ENCODE assay signal across 1 cellular context in the genomic region with DNA sequence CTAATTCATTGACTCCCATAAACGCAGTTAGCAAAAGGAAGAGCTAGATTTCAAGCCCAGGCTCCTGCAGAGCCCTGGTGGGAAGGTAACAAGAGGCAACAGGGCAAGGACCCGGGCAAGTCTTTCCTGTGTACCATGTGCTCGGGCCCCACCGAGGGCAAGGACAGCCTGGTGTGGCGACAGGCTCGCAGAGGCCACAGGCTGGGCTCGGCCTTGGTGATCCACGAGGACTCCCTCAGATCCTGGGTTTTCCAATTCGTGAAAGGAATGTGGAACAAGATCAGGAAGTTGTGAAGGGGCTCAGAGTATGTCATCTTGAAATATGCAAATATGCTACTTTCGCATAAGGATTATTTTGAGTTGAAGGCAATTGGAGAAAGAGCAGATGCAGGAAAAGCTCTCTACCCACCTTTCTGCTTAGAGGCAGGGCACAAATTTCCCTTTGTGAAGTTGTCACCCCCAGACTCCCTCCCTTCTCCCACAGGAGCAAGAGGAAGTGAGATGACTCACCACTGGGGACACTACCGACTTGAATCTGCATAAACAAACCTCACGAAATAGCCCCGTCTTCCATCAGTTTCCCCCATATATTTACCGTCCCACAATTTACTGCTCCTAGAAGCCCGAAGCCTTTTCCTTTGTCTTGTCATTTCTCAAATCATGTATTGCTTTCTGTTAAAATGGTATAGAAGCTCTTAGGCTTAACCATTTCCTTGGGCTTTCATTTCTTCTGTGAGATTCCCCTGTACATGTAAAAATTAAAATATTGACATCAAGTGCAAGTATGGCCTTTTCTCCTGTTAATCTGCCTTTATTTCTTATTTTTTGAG.
A peak's percentile ranks its signal among the peaks of the same experiment; 100 is the strongest.
TF ChIP-seq lines count a peak whose summit lies in the region.

No MANE protein-coding gene starts in this region.

TF ChIP-seq in K562, 482 proteins besides CTCF, POLR2A, EP300 and RAD21 (continued from another document and continues in another):
- TF ChIP-seq, protein P1, sequence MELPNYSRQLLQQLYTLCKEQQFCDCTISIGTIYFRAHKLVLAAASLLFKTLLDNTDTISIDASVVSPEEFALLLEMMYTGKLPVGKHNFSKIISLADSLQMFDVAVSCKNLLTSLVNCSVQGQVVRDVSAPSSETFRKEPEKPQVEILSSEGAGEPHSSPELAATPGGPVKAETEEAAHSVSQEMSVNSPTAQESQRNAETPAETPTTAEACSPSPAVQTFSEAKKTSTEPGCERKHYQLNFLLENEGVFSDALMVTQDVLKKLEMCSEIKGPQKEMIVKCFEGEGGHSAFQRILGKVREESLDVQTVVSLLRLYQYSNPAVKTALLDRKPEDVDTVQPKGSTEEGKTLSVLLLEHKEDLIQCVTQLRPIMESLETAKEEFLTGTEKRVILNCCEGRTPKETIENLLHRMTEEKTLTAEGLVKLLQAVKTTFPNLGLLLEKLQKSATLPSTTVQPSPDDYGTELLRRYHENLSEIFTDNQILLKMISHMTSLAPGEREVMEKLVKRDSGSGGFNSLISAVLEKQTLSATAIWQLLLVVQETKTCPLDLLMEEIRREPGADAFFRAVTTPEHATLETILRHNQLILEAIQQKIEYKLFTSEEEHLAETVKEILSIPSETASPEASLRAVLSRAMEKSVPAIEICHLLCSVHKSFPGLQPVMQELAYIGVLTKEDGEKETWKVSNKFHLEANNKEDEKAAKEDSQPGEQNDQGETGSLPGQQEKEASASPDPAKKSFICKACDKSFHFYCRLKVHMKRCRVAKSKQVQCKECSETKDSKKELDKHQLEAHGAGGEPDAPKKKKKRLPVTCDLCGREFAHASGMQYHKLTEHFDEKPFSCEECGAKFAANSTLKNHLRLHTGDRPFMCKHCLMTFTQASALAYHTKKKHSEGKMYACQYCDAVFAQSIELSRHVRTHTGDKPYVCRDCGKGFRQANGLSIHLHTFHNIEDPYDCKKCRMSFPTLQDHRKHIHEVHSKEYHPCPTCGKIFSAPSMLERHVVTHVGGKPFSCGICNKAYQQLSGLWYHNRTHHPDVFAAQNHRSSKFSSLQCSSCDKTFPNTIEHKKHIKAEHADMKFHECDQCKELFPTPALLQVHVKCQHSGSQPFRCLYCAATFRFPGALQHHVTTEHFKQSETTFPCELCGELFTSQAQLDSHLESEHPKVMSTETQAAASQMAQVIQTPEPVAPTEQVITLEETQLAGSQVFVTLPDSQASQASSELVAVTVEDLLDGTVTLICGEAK (IDR thresholded peaks at IDR 0.05) = no peak
- TF ChIP-seq, protein P1 (CRISPR knock-in tag; IDR thresholded peaks at IDR 0.05) = no peak
- TF ChIP-seq ARHGAP35 (IDR thresholded peaks at IDR 0.05; ENCODE audit: partially characterized antibody) (no peak), TRIM25 (IDR thresholded peaks at IDR 0.05; ENCODE audit: borderline replicate concordance) (no peak), TCF7 (IDR thresholded peaks at IDR 0.05; ENCODE audit: borderline replicate concordance) (no peak), NFIX (CRISPR knock-in tag; IDR thresholded peaks at IDR 0.05; ENCODE audit: low read depth) (no peak), KHSRP (IDR thresholded peaks at IDR 0.05) (no peak), ARID4B (CRISPR knock-in tag; IDR thresholded peaks at IDR 0.05) (no peak), POLR2AphosphoS5 (IDR thresholded peaks at IDR 0.05; ENCODE audit: control insufficient read depth, insufficient read depth, low read depth, low read length) (no peak), SETDB1 (IDR thresholded peaks at IDR 0.05; ENCODE audit: low read length) (no peak), ZNF232 (CRISPR knock-in tag; IDR thresholded peaks at IDR 0.05) (no peak), HDAC8 (tag; IDR thresholded peaks at IDR 0.05) (peak; percentile 52; the same call in 1 of the 2 replicates), MYC (IDR thresholded peaks at IDR 0.05; ENCODE audit: low read depth, low read length) (peak; percentile 38; the same call in 1 of the 2 replicates), MYC (CRISPR knock-in tag; IDR thresholded peaks at IDR 0.05; ENCODE audit: borderline replicate concordance, low read depth) (0 out of 2 replicates have a peak, but pooled peaks have one; percentile 28), NCOR1 (IDR thresholded peaks at IDR 0.05) (no peak; the same call in 1 of the 2 replicates), CC2D1A (IDR thresholded peaks at IDR 0.05) (no peak), GATAD2A (IDR thresholded peaks at IDR 0.05) (peak; percentile 83), ZKSCAN3 (CRISPR knock-in tag; IDR thresholded peaks at IDR 0.05) (no peak), KDM4B (IDR thresholded peaks at IDR 0.05; ENCODE audit: borderline replicate concordance in 2 of 2, low read depth in 1 of 2) (no peak), FIP1L1 (IDR thresholded peaks at IDR 0.05; ENCODE audit: low read depth, low read length, poor library complexity, severe bottlenecking) (no peak), SMAD1 (IDR thresholded peaks at IDR 0.05; ENCODE audit: low read depth, low read length, partially characterized antibody) (no peak), TCFL5 (CRISPR knock-in tag; conservative IDR thresholded peaks at IDR 0.05) (0 out of 2 replicates have a peak, but pooled peaks have one; percentile 44), FOXA3 (CRISPR knock-in tag; conservative IDR thresholded peaks at IDR 0.05 in 1 of 2, IDR thresholded peaks at IDR 0.05 in 1 of 2) (no peak), TEAD4 (IDR thresholded peaks at IDR 0.05; ENCODE audit: low read length) (no peak), TEAD4 (CRISPR knock-in tag; IDR thresholded peaks at IDR 0.05; ENCODE audit: borderline replicate concordance) (no peak), RBM25 (IDR thresholded peaks at IDR 0.05; ENCODE audit: low read depth, low read length, severe bottlenecking) (no peak), LEF1 (IDR thresholded peaks at IDR 0.05) (peak; percentile 59; the same call in 1 of the 2 replicates), ZFP36 (IDR thresholded peaks at IDR 0.05; ENCODE audit: low read depth, low read length, partially characterized antibody) (no peak), PHF8 (IDR thresholded peaks at IDR 0.05; ENCODE audit: borderline replicate concordance, low read length) (no peak; the same call in 1 of the 2 replicates), FOXM1 (IDR thresholded peaks at IDR 0.05; ENCODE audit: low read depth) (no peak), FOXM1 (CRISPR knock-in tag; IDR thresholded peaks at IDR 0.05; ENCODE audit: low read depth) (no peak), SRSF3 (IDR thresholded peaks at IDR 0.05; ENCODE audit: insufficient read depth, low read length) (no peak), RBBP5 (IDR thresholded peaks at IDR 0.05; ENCODE audit: borderline replicate concordance, insufficient read depth, low read length, poor library complexity, severe bottlenecking) (peak; percentile 26), CHCHD3 (CRISPR knock-in tag; IDR thresholded peaks at IDR 0.05) (no peak), HSF4 (CRISPR knock-in tag; IDR thresholded peaks at IDR 0.05; ENCODE audit: borderline replicate concordance) (no peak), FOS (IDR thresholded peaks at IDR 0.05; ENCODE audit: extremely low read depth, insufficient read length) (peak; percentile 70)
- TF ChIP-seq, protein P2, sequence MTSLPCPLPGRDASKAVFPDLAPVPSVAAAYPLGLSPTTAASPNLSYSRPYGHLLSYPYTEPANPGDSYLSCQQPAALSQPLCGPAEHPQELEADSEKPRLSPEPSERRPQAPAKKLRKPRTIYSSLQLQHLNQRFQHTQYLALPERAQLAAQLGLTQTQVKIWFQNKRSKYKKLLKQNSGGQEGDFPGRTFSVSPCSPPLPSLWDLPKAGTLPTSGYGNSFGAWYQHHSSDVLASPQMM (CRISPR knock-in tag; IDR thresholded peaks at IDR 0.05) = no peak
